In genomic region chr7:101363734-101364374, GRCh38 we compare ENCODE assay signal across 8 cellular contexts.
DNase-seq lines count a peak whose midpoint lies in the region; ATAC-seq and TF ChIP-seq lines count a peak whose summit lies in the region.

No MANE protein-coding gene starts in this region.

- no peaks in the 10 kb centered on the region for H3K36me3 ChIP-seq in ACC112 (ENCODE audit: insufficient read depth, low read length)

- H2AFZ ChIP-seq in ACC112 (ENCODE audit: low read length, unreplicated experiment) = no peak overlapping the region

- DNase-seq in GM13976 (ENCODE audit: low spot score) = peak; percentile 91
- DNase-seq in LoVo (ENCODE audit: low spot score) = peak; percentile 71
- peak; percentile 36 for DNase-seq in activated CD4-positive, CD25-positive, alpha-beta regulatory T cell treated with anti-CD3 and anti-CD28 coated beads, Interleukin-2, amount 50 U/mL, for 16 hours (ENCODE audit: low read depth, low spot score)
- DNase-seq in central memory CD4-positive, alpha-beta T cell = peak; percentile 57
- peak; percentile 30 for DNase-seq in kidney glomerular epithelial cell (lab: John Stamatoyannopoulos, UW)
- peak; percentile 30 to 61 for DNase-seq in stimulated activated CD4-positive, alpha-beta T cell treated with anti-CD3 and anti-CD28 coated beads, Interleukin-15, amount 100 ng/mL, for 48 hours (ENCODE audit: low read depth in 2 of 2)

- H3K4me3 ChIP-seq in ACC112 (ENCODE audit: low read depth, low read length) = peak overlapping the region; percentile 68

- H3K27ac ChIP-seq in ACC112 (ENCODE audit: low read depth, low read length) = no peak overlapping the region

- no peaks in the 10 kb centered on the region for H3K79me2 ChIP-seq in ACC112 (ENCODE audit: control insufficient read depth, insufficient read depth, low read length, unreplicated experiment)

- peaks cover 53% of the 10 kb centered on the region for H3K27me3 ChIP-seq in ACC112 (ENCODE audit: insufficient read depth, low read length)

- in situ Hi-C loops in GM13976 (cut with MboI; ENCODE audit: low sequenced_read_pairs, unreplicated experiment) = loop anchor here (10.0 kb wide), 1 partner anchor 51 kb away; no protein-coding TSS in a partner anchor

- ATAC-seq in HG03135 (IDR thresholded peaks at IDR 0.05; ENCODE audit: unreplicated experiment) = no peak

- H3K4me1 ChIP-seq in ACC112 (ENCODE audit: control insufficient read depth, insufficient read depth, low read length, unreplicated experiment) = no peaks in the 10 kb centered on the region

- TF ChIP-seq CTCF in GM13976 (IDR thresholded peaks at IDR 0.05; ENCODE audit: borderline replicate concordance, control extremely low read depth, extremely low read depth, insufficient read depth, missing control alignments) = peak; percentile 81

Comparison
In these comparisons a context has a peak if more than half of its experiments do, and no peak if none do; other contexts are left out.
1. DNase-seq: peak in every context shown above with its lines; median percentile 91 in GM13976; 71 in LoVo; 57 in central memory CD4-positive, alpha-beta T cell; 46 in stimulated activated CD4-positive, alpha-beta T cell treated with anti-CD3 and anti-CD28 coated beads, Interleukin-15, amount 100 ng/mL, for 48 hours; 36 in activated CD4-positive, CD25-positive, alpha-beta regulatory T cell treated with anti-CD3 and anti-CD28 coated beads, Interleukin-2, amount 50 U/mL, for 16 hours; 30 in kidney glomerular epithelial cell.